ENCODE assay signal across 8 cellular contexts in genomic region chr11:91248199-91248807, GRCh38.
DNase-seq lines count a peak whose midpoint lies in the region; ATAC-seq, FAIRE-seq and TF ChIP-seq lines count a peak whose summit lies in the region.

No MANE protein-coding gene starts in this region.

- H3K27me3 Mint-ChIP-seq in activated CD4-positive, alpha-beta memory T cell treated with anti-CD3 and anti-CD28 coated beads for 36 hours: no peaks in the 10 kb centered on the region
- no peaks in the 10 kb centered on the region for H3K27me3 Mint-ChIP-seq in activated CD4-positive, alpha-beta memory T cell treated with anti-CD3 and anti-CD28 coated beads, Interleukin-2, amount 10 ng/mL, durations not matched to agents 7 days and 5 days
- no peaks in the 10 kb centered on the region for H3K27me3 Mint-ChIP-seq in natural killer cell treated with Interleukin-12 subunit alpha and Interleukin-12 subunit beta and Interleukin-15 and Interleukin-18, amount 100 ng/mL, for 72 hours

- WGBS in small intestine, 3 donors: 11 to 14% (median 11%) methylated on average over 4 of the region's 4 CpGs

- H3K27ac Mint-ChIP-seq in activated CD4-positive, alpha-beta memory T cell treated with anti-CD3 and anti-CD28 coated beads for 36 hours: no peak overlapping the region
- H3K27ac Mint-ChIP-seq in activated CD4-positive, alpha-beta memory T cell treated with anti-CD3 and anti-CD28 coated beads, Interleukin-2, amount 10 ng/mL, durations not matched to agents 7 days and 5 days: no peak overlapping the region
- no peak overlapping the region for H3K27ac Mint-ChIP-seq in natural killer cell treated with Interleukin-12 subunit alpha and Interleukin-12 subunit beta and Interleukin-15 and Interleukin-18, amount 100 ng/mL, for 72 hours

- in situ Hi-C loops in Panc1 (cut with HindIII; ENCODE audit: low pct_unique_long_range_greater_than_20kb, low sequenced_read_pairs): no loop called here

- CTCF ChIA-PET in activated CD4-positive, alpha-beta memory T cell treated with anti-CD3 and anti-CD28 coated beads for 36 hours (lab: Charles Lee): no interaction called here
- CTCF ChIA-PET in activated CD4-positive, alpha-beta memory T cell treated with anti-CD3 and anti-CD28 coated beads, Interleukin-2, amount 10 ng/mL, durations not matched to agents 7 days and 5 days (lab: Charles Lee): no interaction called here
- CTCF ChIA-PET in Panc1 (lab: Charles Lee): no interaction called here

- no peaks in the 10 kb centered on the region for H3K36me3 Mint-ChIP-seq in activated CD4-positive, alpha-beta memory T cell treated with anti-CD3 and anti-CD28 coated beads for 36 hours
- no peaks in the 10 kb centered on the region for H3K36me3 Mint-ChIP-seq in activated CD4-positive, alpha-beta memory T cell treated with anti-CD3 and anti-CD28 coated beads, Interleukin-2, amount 10 ng/mL, durations not matched to agents 7 days and 5 days (ENCODE audit: low read depth)
- H3K36me3 Mint-ChIP-seq in natural killer cell treated with Interleukin-12 subunit alpha and Interleukin-12 subunit beta and Interleukin-15 and Interleukin-18, amount 100 ng/mL, for 72 hours: no peaks in the 10 kb centered on the region

- no TSS peak for BruUV-seq in Panc1 (replicated peaks; lab: Mats Ljungman, UMichigan)

- no peak for FAIRE-seq in small intestine (lab: Jason Lieb, UNC)

- no peak overlapping the region for H3K27ac ChIP-seq in Panc1 (ENCODE audit: low read length)
- H3K27ac ChIP-seq in small intestine (ENCODE audit: low read depth in 1 of 2, low read length in 1 of 2): no peak overlapping the region

- H3K4me3 Mint-ChIP-seq in activated CD4-positive, alpha-beta memory T cell treated with anti-CD3 and anti-CD28 coated beads for 36 hours: no peak overlapping the region
- no peak overlapping the region for H3K4me3 Mint-ChIP-seq in activated CD4-positive, alpha-beta memory T cell treated with anti-CD3 and anti-CD28 coated beads, Interleukin-2, amount 10 ng/mL, durations not matched to agents 7 days and 5 days
- H3K4me3 Mint-ChIP-seq in natural killer cell treated with Interleukin-12 subunit alpha and Interleukin-12 subunit beta and Interleukin-15 and Interleukin-18, amount 100 ng/mL, for 72 hours: no peak overlapping the region

- POLR2A ChIA-PET in activated CD4-positive, alpha-beta memory T cell treated with anti-CD3 and anti-CD28 coated beads for 36 hours (lab: Charles Lee): no interaction called here
- POLR2A ChIA-PET in activated CD4-positive, alpha-beta memory T cell treated with anti-CD3 and anti-CD28 coated beads, Interleukin-2, amount 10 ng/mL, durations not matched to agents 7 days and 5 days (lab: Charles Lee): no interaction called here
- POLR2A ChIA-PET in Panc1 (lab: Charles Lee): interaction anchor here (0.7 kb wide), 1 partner anchor 607 kb away, joined by 4 read pairs; no protein-coding TSS in a partner anchor

- no peaks in the 10 kb centered on the region for H3K27me3 ChIP-seq in Panc1 (ENCODE audit: control insufficient read depth, insufficient read depth, low read length)
- H3K27me3 ChIP-seq in small intestine (ENCODE audit: control insufficient read depth in 2 of 2, insufficient read depth in 2 of 2, low read length in 2 of 2): no peaks in the 10 kb centered on the region

- no peaks in the 10 kb centered on the region for H3K9me3 Mint-ChIP-seq in activated CD4-positive, alpha-beta memory T cell treated with anti-CD3 and anti-CD28 coated beads for 36 hours
- no peaks in the 10 kb centered on the region for H3K9me3 Mint-ChIP-seq in activated CD4-positive, alpha-beta memory T cell treated with anti-CD3 and anti-CD28 coated beads, Interleukin-2, amount 10 ng/mL, durations not matched to agents 7 days and 5 days
- H3K9me3 Mint-ChIP-seq in natural killer cell treated with Interleukin-12 subunit alpha and Interleukin-12 subunit beta and Interleukin-15 and Interleukin-18, amount 100 ng/mL, for 72 hours: peaks cover 8% of the 10 kb centered on the region

- H3K4me1 Mint-ChIP-seq in activated CD4-positive, alpha-beta memory T cell treated with anti-CD3 and anti-CD28 coated beads for 36 hours (ENCODE audit: low read depth): no peaks in the 10 kb centered on the region
- H3K4me1 Mint-ChIP-seq in activated CD4-positive, alpha-beta memory T cell treated with anti-CD3 and anti-CD28 coated beads, Interleukin-2, amount 10 ng/mL, durations not matched to agents 7 days and 5 days: no peaks in the 10 kb centered on the region
- H3K4me1 Mint-ChIP-seq in natural killer cell treated with Interleukin-12 subunit alpha and Interleukin-12 subunit beta and Interleukin-15 and Interleukin-18, amount 100 ng/mL, for 72 hours (ENCODE audit: low read depth in 2 of 2): no peaks in the 10 kb centered on the region

- intact Hi-C loops in activated CD4-positive, alpha-beta memory T cell treated with anti-CD3 and anti-CD28 coated beads for 36 hours (cut with micrococcal nuclease): loop anchor here (1.0 kb wide), 1 partner anchor 999 kb away; no protein-coding TSS in a partner anchor
- intact Hi-C loops in Panc1 (cut with micrococcal nuclease; ENCODE audit: unreplicated experiment): no loop called here

- H3K4me3 ChIP-seq in Panc1 (ENCODE audit: low read depth in 2 of 2, low read length in 2 of 2): no peak overlapping the region
- H3K4me3 ChIP-seq in fibroblast of mammary gland (ENCODE audit: control insufficient read depth, low read depth, low read length): no peak overlapping the region
- no peak overlapping the region for H3K4me3 ChIP-seq in small intestine (ENCODE audit: low read depth in 1 of 2, low read length in 2 of 2)

- peak; percentile 13 for DNase-seq in activated CD4-positive, alpha-beta memory T cell treated with anti-CD3 and anti-CD28 coated beads for 36 hours
- no peak for DNase-seq in activated CD4-positive, alpha-beta memory T cell treated with anti-CD3 and anti-CD28 coated beads, Interleukin-2, amount 10 ng/mL, durations not matched to agents 7 days and 5 days
- peak; percentile 8 for DNase-seq in Panc1 (ENCODE audit: low read depth, low spot score)
- peak; percentile 34 for DNase-seq in fibroblast of mammary gland (ENCODE audit: low read depth)
- DNase-seq in small intestine: peak; percentile 24
- DNase-seq in natural killer cell treated with Interleukin-12 subunit alpha and Interleukin-12 subunit beta and Interleukin-15 and Interleukin-18, amount 100 ng/mL, for 72 hours (ENCODE audit: low spot score): no peak

- H3K4me1 ChIP-seq in Panc1 (ENCODE audit: control insufficient read depth, insufficient read depth, low read length) (no peaks in the 10 kb centered on the region), small intestine (ENCODE audit: control insufficient read depth in 2 of 2, insufficient read depth in 1 of 2, low read depth in 1 of 2, low read length in 1 of 2) (no peaks in the 10 kb centered on the region)

- H3K9me3 ChIP-seq in Panc1 (ENCODE audit: control insufficient read depth, insufficient read depth, low read depth, low read length) (no peaks in the 10 kb centered on the region), small intestine (ENCODE audit: control insufficient read depth, low read depth) (no peaks in the 10 kb centered on the region)

- ATAC-seq in HG03432 (IDR thresholded peaks at IDR 0.05; ENCODE audit: unreplicated experiment): peak; percentile 60
- no peak for ATAC-seq in Panc1
- ATAC-seq in HG02970 (IDR thresholded peaks at IDR 0.05; ENCODE audit: low FRiP score, unreplicated experiment): no peak
- no peak for ATAC-seq in natural killer cell treated with Interleukin-12 subunit alpha and Interleukin-12 subunit beta and Interleukin-15 and Interleukin-18, amount 100 ng/mL, for 72 hours

- peak; percentile 72; the same call in 1 of the 2 replicates for TF ChIP-seq CTCF in Panc1 (IDR thresholded peaks at IDR 0.05)
- peak; percentile 51 for TF ChIP-seq CTCF in fibroblast of mammary gland (conservative IDR thresholded peaks at IDR 0.05; ENCODE audit: control insufficient read depth, insufficient read depth, low read depth, low read length)

- no peaks in the 10 kb centered on the region for H3K36me3 ChIP-seq in Panc1 (ENCODE audit: control insufficient read depth, insufficient read depth, low read length)
- H3K36me3 ChIP-seq in small intestine (ENCODE audit: control insufficient read depth in 2 of 2, insufficient read depth in 2 of 2, low read length in 2 of 2): no peaks in the 10 kb centered on the region

Comparison
In these comparisons a context has a peak if more than half of its experiments do, and no peak if none do; other contexts are left out.
1. DNase-seq: peak in activated CD4-positive, alpha-beta memory T cell treated with anti-CD3 and anti-CD28 coated beads for 36 hours (single experiment), Panc1 (single experiment), fibroblast of mammary gland (single experiment) and small intestine (single experiment); none in activated CD4-positive, alpha-beta memory T cell treated with anti-CD3 and anti-CD28 coated beads, Interleukin-2, amount 10 ng/mL, durations not matched to agents 7 days and 5 days (single experiment) and natural killer cell treated with Interleukin-12 subunit alpha and Interleukin-12 subunit beta and Interleukin-15 and Interleukin-18, amount 100 ng/mL, for 72 hours (single experiment).